1 cellular context compared by ENCODE assay signal in genomic region chr11:76380977-76381719, GRCh38.
TF ChIP-seq lines count a peak whose summit lies in the region.

Gene GVQW3 (plus strand): TSS chr11:76381323. CDS start chr11:76381829, 506 bp downstream.
A gene with protein sequence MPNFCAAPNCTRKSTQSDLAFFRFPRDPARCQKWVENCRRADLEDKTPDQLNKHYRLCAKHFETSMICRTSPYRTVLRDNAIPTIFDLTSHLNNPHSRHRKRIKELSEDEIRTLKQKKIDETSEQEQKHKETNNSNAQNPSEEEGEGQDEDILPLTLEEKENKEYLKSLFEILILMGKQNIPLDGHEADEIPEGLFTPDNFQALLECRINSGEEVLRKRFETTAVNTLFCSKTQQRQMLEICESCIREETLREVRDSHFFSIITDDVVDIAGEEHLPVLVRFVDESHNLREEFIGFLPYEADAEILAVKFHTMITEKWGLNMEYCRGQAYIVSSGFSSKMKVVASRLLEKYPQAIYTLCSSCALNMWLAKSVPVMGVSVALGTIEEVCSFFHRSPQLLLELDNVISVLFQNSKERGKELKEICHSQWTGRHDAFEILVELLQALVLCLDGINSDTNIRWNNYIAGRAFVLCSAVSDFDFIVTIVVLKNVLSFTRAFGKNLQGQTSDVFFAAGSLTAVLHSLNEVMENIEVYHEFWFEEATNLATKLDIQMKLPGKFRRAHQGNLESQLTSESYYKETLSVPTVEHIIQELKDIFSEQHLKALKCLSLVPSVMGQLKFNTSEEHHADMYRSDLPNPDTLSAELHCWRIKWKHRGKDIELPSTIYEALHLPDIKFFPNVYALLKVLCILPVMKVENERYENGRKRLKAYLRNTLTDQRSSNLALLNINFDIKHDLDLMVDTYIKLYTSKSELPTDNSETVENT (minus strand): TSS chr11:76381132. CDS start chr11:76380836, 296 bp downstream.

TF ChIP-seq in HEK293, 187 proteins besides CTCF, POLR2A, EP300 and RAD21 (continued from another document and continues in another):
- TF ChIP-seq ZNF449 (tag by site-specific recombination; IDR thresholded peaks at IDR 0.05) (no peak), ZNF404 (tag by site-specific recombination; IDR thresholded peaks at IDR 0.05) (no peak), SALL2 (tag by site-specific recombination; IDR thresholded peaks at IDR 0.05; ENCODE audit: borderline replicate concordance) (no peak), ZNF416 (tag by site-specific recombination; IDR thresholded peaks at IDR 0.05) (no peak), ZNF701 (tag by site-specific recombination; IDR thresholded peaks at IDR 0.05) (no peak), YY1 (tag by site-specific recombination; IDR thresholded peaks at IDR 0.05) (no peak), ZNF747 (tag by site-specific recombination; IDR thresholded peaks at IDR 0.05) (no peak), YY2 (tag by site-specific recombination; IDR thresholded peaks at IDR 0.05) (no peak), ZXDB (tag by site-specific recombination; IDR thresholded peaks at IDR 0.05) (peak; percentile 64), ZNF174 (tag by site-specific recombination; IDR thresholded peaks at IDR 0.05) (no peak), ZNF660 (tag by site-specific recombination; IDR thresholded peaks at IDR 0.05) (peak; percentile 65; the same call in 1 of the 2 replicates), ZNF704 (tag by site-specific recombination; IDR thresholded peaks at IDR 0.05) (no peak), ZNF645 (tag by site-specific recombination; IDR thresholded peaks at IDR 0.05) (no peak), ZNF2 (tag by site-specific recombination; IDR thresholded peaks at IDR 0.05) (no peak), ZEB2 (tag by site-specific recombination; IDR thresholded peaks at IDR 0.05) (peak; percentile 45; the same call in 1 of the 2 replicates), ZNF48 (tag by site-specific recombination; IDR thresholded peaks at IDR 0.05) (no peak), SCRT2 (tag by site-specific recombination; IDR thresholded peaks at IDR 0.05) (no peak), ZNF510 (tag by site-specific recombination; IDR thresholded peaks at IDR 0.05; ENCODE audit: insufficient replicate concordance) (no peak), FEZF1 (tag by site-specific recombination; IDR thresholded peaks at IDR 0.05) (0 out of 2 replicates have a peak, but pooled peaks have one; percentile 13), ZSCAN30 (tag by site-specific recombination; IDR thresholded peaks at IDR 0.05) (no peak; the same call in 1 of the 2 replicates), ZNF184 (tag by site-specific recombination; IDR thresholded peaks at IDR 0.05) (no peak), ZNF501 (tag by site-specific recombination; IDR thresholded peaks at IDR 0.05) (peak; percentile 42; the same call in 1 of the 2 replicates), ZBTB21 (tag by site-specific recombination; IDR thresholded peaks at IDR 0.05) (no peak), ZNF132 (tag by site-specific recombination; IDR thresholded peaks at IDR 0.05; ENCODE audit: borderline replicate concordance) (no peak), PRDM6 (tag by site-specific recombination; IDR thresholded peaks at IDR 0.05) (no peak), ZBTB11 (tag by site-specific recombination; conservative IDR thresholded peaks at IDR 0.05; ENCODE audit: low read depth) (0 out of 2 replicates have a peak, but pooled peaks have one; percentile 32), ZNF560 (tag by site-specific recombination; IDR thresholded peaks at IDR 0.05; ENCODE audit: borderline replicate concordance) (no peak), BCL11B (tag by site-specific recombination; IDR thresholded peaks at IDR 0.05; ENCODE audit: low read depth) (no peak), ZNF146 (tag by site-specific recombination; IDR thresholded peaks at IDR 0.05) (no peak; the same call in 1 of the 2 replicates)
- TF ChIP-seq, protein P1, sequence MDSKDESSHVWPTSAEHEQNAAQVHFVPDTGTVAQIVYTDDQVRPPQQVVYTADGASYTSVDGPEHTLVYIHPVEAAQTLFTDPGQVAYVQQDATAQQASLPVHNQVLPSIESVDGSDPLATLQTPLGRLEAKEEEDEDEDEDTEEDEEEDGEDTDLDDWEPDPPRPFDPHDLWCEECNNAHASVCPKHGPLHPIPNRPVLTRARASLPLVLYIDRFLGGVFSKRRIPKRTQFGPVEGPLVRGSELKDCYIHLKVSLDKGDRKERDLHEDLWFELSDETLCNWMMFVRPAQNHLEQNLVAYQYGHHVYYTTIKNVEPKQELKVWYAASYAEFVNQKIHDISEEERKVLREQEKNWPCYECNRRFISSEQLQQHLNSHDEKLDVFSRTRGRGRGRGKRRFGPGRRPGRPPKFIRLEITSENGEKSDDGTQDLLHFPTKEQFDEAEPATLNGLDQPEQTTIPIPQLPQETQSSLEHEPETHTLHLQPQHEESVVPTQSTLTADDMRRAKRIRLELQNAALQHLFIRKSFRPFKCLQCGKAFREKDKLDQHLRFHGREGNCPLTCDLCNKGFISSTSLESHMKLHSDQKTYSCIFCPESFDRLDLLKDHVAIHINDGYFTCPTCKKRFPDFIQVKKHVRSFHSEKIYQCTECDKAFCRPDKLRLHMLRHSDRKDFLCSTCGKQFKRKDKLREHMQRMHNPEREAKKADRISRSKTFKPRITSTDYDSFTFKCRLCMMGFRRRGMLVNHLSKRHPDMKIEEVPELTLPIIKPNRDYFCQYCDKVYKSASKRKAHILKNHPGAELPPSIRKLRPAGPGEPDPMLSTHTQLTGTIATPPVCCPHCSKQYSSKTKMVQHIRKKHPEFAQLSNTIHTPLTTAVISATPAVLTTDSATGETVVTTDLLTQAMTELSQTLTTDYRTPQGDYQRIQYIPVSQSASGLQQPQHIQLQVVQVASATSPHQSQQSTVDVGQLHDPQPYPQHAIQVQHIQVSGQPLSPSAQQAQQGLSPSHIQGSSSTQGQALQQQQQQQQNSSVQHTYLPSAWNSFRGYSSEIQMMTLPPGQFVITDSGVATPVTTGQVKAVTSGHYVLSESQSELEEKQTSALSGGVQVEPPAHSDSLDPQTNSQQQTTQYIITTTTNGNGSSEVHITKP (tag by site-specific recombination; IDR thresholded peaks at IDR 0.05) = peak; percentile 71
- TF ChIP-seq, protein P2, sequence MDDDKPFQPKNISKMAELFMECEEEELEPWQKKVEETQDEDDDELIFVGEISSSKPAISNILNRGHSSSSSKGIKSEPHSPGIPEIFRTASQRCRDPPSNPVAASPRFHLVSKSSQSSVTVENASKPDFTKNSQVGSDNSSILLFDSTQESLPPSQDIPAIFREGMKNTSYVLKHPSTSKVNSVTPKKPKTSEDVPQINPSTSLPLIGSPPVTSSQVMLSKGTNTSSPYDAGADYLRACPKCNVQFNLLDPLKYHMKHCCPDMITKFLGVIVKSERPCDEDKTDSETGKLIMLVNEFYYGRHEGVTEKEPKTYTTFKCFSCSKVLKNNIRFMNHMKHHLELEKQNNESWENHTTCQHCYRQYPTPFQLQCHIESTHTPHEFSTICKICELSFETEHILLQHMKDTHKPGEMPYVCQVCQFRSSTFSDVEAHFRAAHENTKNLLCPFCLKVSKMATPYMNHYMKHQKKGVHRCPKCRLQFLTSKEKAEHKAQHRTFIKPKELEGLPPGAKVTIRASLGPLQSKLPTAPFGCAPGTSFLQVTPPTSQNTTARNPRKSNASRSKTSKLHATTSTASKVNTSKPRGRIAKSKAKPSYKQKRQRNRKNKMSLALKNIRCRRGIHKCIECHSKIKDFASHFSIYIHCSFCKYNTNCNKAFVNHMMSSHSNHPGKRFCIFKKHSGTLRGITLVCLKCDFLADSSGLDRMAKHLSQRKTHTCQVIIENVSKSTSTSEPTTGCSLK (tag by site-specific recombination; IDR thresholded peaks at IDR 0.05) = no peak
- TF ChIP-seq, protein P3, sequence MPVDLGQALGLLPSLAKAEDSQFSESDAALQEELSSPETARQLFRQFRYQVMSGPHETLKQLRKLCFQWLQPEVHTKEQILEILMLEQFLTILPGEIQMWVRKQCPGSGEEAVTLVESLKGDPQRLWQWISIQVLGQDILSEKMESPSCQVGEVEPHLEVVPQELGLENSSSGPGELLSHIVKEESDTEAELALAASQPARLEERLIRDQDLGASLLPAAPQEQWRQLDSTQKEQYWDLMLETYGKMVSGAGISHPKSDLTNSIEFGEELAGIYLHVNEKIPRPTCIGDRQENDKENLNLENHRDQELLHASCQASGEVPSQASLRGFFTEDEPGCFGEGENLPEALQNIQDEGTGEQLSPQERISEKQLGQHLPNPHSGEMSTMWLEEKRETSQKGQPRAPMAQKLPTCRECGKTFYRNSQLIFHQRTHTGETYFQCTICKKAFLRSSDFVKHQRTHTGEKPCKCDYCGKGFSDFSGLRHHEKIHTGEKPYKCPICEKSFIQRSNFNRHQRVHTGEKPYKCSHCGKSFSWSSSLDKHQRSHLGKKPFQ (tag by site-specific recombination; IDR thresholded peaks at IDR 0.05) = no peak
- TF ChIP-seq, protein P4, sequence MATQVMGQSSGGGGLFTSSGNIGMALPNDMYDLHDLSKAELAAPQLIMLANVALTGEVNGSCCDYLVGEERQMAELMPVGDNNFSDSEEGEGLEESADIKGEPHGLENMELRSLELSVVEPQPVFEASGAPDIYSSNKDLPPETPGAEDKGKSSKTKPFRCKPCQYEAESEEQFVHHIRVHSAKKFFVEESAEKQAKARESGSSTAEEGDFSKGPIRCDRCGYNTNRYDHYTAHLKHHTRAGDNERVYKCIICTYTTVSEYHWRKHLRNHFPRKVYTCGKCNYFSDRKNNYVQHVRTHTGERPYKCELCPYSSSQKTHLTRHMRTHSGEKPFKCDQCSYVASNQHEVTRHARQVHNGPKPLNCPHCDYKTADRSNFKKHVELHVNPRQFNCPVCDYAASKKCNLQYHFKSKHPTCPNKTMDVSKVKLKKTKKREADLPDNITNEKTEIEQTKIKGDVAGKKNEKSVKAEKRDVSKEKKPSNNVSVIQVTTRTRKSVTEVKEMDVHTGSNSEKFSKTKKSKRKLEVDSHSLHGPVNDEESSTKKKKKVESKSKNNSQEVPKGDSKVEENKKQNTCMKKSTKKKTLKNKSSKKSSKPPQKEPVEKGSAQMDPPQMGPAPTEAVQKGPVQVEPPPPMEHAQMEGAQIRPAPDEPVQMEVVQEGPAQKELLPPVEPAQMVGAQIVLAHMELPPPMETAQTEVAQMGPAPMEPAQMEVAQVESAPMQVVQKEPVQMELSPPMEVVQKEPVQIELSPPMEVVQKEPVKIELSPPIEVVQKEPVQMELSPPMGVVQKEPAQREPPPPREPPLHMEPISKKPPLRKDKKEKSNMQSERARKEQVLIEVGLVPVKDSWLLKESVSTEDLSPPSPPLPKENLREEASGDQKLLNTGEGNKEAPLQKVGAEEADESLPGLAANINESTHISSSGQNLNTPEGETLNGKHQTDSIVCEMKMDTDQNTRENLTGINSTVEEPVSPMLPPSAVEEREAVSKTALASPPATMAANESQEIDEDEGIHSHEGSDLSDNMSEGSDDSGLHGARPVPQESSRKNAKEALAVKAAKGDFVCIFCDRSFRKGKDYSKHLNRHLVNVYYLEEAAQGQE (tag by site-specific recombination; IDR thresholded peaks at IDR 0.05) = no peak
